ENCODE assay signal across 8 cellular contexts in genomic region chr12:47651368-47652254, GRCh38. TPM values are rescaled to one million over a fixed set of nuclear protein-coding genes. Genes with fewer than 3 reads are reported as not detected.
A peak's percentile ranks its signal among the peaks of the same experiment; 100 is the strongest.
DNase-seq lines count a peak whose midpoint lies in the region; ATAC-seq and TF ChIP-seq lines count a peak whose summit lies in the region.

No MANE protein-coding gene starts in this region.

- no peak for TF ChIP-seq POLR2A in right lobe of liver (IDR thresholded peaks at IDR 0.05)

- ATAC-seq in GM18519 (IDR thresholded peaks at IDR 0.05; ENCODE audit: low FRiP score, unreplicated experiment): peak; percentile 41
- peak; percentile 43 for ATAC-seq in HG03103 (IDR thresholded peaks at IDR 0.05; ENCODE audit: low read depth, unreplicated experiment)
- peak; percentile 92 to 98 (median 96) for ATAC-seq in right lobe of liver

- TF ChIP-seq CTCF in AG09319 (IDR thresholded peaks at IDR 0.05; ENCODE audit: low read depth, low read length) (peak; percentile 59), coronary artery (IDR thresholded peaks at IDR 0.05) (peak; percentile 68), right lobe of liver (IDR thresholded peaks at IDR 0.05) (peak; percentile 69 to 88 (median 79))

- DNase-seq in AG09319 (ENCODE audit: extremely low read depth, low read depth): peak; percentile 39
- peak; percentile 4 for DNase-seq in NCI-H345 (lab: John Stamatoyannopoulos, UW)
- peak; percentile 32 for DNase-seq in activated CD4-positive, CD25-positive, alpha-beta regulatory T cell treated with anti-CD3 and anti-CD28 coated beads, Interleukin-2, amount 50 U/mL, for 72 hours
- DNase-seq in coronary artery (ENCODE audit: low spot score): no peak
- peak in 2 of 3 donors; percentile 53 to 62 for DNase-seq in right lobe of liver
- DNase-seq in stimulated activated CD4-positive, alpha-beta T cell treated with anti-CD3 and anti-CD28 coated beads, Interleukin-4, amount 100 ng/mL, for 4 hours: peak; percentile 16 to 45

- H3K4me1 ChIP-seq in right lobe of liver: peaks cover 2 to 14% (median 6%) of the 10 kb centered on the region in 4 donors

- 9% methylated on average over 12 of the region's 12 CpGs for WGBS in right lobe of liver (ENCODE audit: insufficient coverage, low coverage, low lambda C conversion rate, missing lambda C conversion rate)

- no peaks in the 10 kb centered on the region for H3K9me3 ChIP-seq in right lobe of liver

- intact Hi-C loops in right lobe of liver (cut with DNase I): no loop called here

- H3K27ac ChIP-seq in coronary artery (no peak overlapping the region), right lobe of liver (peak overlapping the region in 1 of 3 donors; percentile 19)

- H3K27me3 ChIP-seq in right lobe of liver: no peaks in the 10 kb centered on the region

- no peaks in the 10 kb centered on the region for H3K36me3 ChIP-seq in right lobe of liver

- H3K4me3 ChIP-seq in coronary artery (peak overlapping the region; percentile 34), right lobe of liver (peak overlapping the region; percentile 11 to 41 (median 32))

RNA-seq across cellular contexts. Expression of gene RPAP3, which starts 54.2 kb away (rescaled TPM):
- total RNA-seq in right lobe of liver: 10 to 100 TPM in 3 of 6 experiments, 1 to 10 TPM in 3; 6.9 to 13.2 (median 10.4) TPM

Comparison
In these comparisons a context has a peak if more than half of its experiments do, and no peak if none do; other contexts are left out.
1. ATAC-seq: peak in every context shown above with its lines; median percentile 96 in right lobe of liver; 43 in HG03103; 41 in GM18519.